8 cellular contexts compared by ENCODE assay signal in the genomic region with DNA sequence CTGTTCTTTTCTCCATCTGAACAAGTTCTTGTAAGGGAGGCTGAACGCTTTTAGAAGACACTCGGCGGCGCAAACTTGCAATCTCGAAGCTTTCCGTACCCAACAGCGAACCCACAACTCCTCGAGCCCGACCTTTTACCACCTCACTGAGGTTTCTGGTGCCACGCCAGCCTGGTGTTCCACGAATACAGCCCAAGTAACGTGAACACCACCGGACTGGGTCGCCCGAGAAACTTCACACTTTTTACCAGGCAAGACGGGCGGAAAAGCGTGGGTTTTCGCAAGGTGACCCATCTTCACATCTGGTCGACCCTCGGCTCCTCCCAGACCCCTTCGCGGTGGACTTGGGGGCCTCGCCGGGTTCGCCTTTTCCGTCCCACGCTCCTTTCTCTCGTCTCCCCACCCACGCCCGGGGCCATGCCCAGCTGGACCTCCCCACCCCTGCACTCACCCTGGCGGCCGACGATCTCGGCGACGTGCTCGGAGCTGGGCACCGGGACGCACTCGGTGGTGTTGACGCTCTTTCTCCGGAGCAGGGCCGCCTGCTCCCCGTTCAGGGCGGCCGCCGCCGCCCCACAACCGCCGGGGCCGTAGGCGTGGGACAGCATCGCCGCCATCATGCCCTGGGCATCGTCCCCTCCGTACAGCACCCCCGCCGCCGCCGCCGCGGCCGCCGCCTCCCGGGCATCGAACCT. TPM values are rescaled to one million over a fixed set of nuclear protein-coding genes. Genes with fewer than 3 reads are reported as not detected.
DNase-seq lines count a peak whose midpoint lies in the region; ATAC-seq and TF ChIP-seq lines count a peak whose summit lies in the region.

No MANE protein-coding gene starts in this region.

- H3K27ac Mint-ChIP-seq in activated CD4-positive, alpha-beta T cell treated with anti-CD3 and anti-CD28 coated beads, Interleukin-2, amount 10 ng/mL, durations not matched to agents 7 days and 5 days, result peak overlapping the region; percentile 96
- H3K27ac Mint-ChIP-seq in memory B cell, result peak overlapping the region; percentile 78

- no peaks in the 10 kb centered on the region for H3K27me3 Mint-ChIP-seq in activated CD4-positive, alpha-beta T cell treated with anti-CD3 and anti-CD28 coated beads, Interleukin-2, amount 10 ng/mL, durations not matched to agents 7 days and 5 days
- H3K27me3 Mint-ChIP-seq in memory B cell, result no peaks in the 10 kb centered on the region

- peak; percentile 0 for ATAC-seq in HG03520 (IDR thresholded peaks at IDR 0.05; ENCODE audit: unreplicated experiment)
- no peak for ATAC-seq in memory B cell (ENCODE audit: low read depth)

- TF ChIP-seq CTCF in dorsolateral prefrontal cortex (IDR thresholded peaks at IDR 0.05 in 54 of 56, conservative IDR thresholded peaks at IDR 0.05 in 2 of 56; ENCODE audit: low read depth in 1 of 56, partially characterized antibody in 56 of 56), result peak in 1 of 56 donors; percentile 4

- H3K4me1 Mint-ChIP-seq in activated CD4-positive, alpha-beta T cell treated with anti-CD3 and anti-CD28 coated beads, Interleukin-2, amount 10 ng/mL, durations not matched to agents 7 days and 5 days, result peaks cover 37% of the 10 kb centered on the region
- peaks cover 36% of the 10 kb centered on the region for H3K4me1 Mint-ChIP-seq in memory B cell

- DNase-seq in DMS 273 (lab: John Stamatoyannopoulos, UW; ENCODE audit: unreplicated experiment) (peak; percentile 73), DMS 273 treated with DMSO at 0.1 percent for 48 hours (lab: John Stamatoyannopoulos, UW) (no peak), dorsolateral prefrontal cortex (peak in 7 of 10 donors; percentile 17 to 56 (median 38)), memory B cell (ENCODE audit: low spot score in 2 of 2) (peak; percentile 27 to 46), NCI-H446 (lab: John Stamatoyannopoulos, UW) (no peak)
- DNase-seq in activated CD4-positive, alpha-beta T cell treated with anti-CD3 and anti-CD28 coated beads, Interleukin-2, amount 10 ng/mL, durations not matched to agents 7 days and 5 days, result peak; percentile 44
- peak; percentile 47 for DNase-seq in stimulated activated CD8-positive, alpha-beta memory T cell treated with anti-CD3 and anti-CD28 coated beads, Interleukin-12 subunit alpha, Interleukin-12 subunit beta, amount 100 ng/mL, for 4 hours (ENCODE audit: low read depth)

- POLR2A ChIA-PET in activated CD4-positive, alpha-beta T cell treated with anti-CD3 and anti-CD28 coated beads, Interleukin-2, amount 10 ng/mL, durations not matched to agents 7 days and 5 days (lab: Charles Lee), result interaction anchor here (0.5 to 0.9 kb wide), 5 partner anchors 61 to 441 kb away, joined by 3 to 5 read pairs (median 3); a partner anchor contains a TSS

- CTCF ChIA-PET in activated CD4-positive, alpha-beta T cell treated with anti-CD3 and anti-CD28 coated beads, Interleukin-2, amount 10 ng/mL, durations not matched to agents 7 days and 5 days (lab: Charles Lee), result interaction anchor here (1.3 to 3.4 kb wide), 4 partner anchors 8 to 35 kb away, joined by 3 to 24 read pairs (median 5); no protein-coding TSS in a partner anchor

- H3K36me3 Mint-ChIP-seq in activated CD4-positive, alpha-beta T cell treated with anti-CD3 and anti-CD28 coated beads, Interleukin-2, amount 10 ng/mL, durations not matched to agents 7 days and 5 days (ENCODE audit: low read depth), result peaks cover 20% of the 10 kb centered on the region
- H3K36me3 Mint-ChIP-seq in memory B cell, result no peaks in the 10 kb centered on the region

- H3K4me3 ChIP-seq in dorsolateral prefrontal cortex, result peak overlapping the region; percentile 68 to 95 (median 84)

- no peaks in the 10 kb centered on the region for H3K27me3 ChIP-seq in dorsolateral prefrontal cortex

- intact Hi-C loops in dorsolateral prefrontal cortex (cut with DNase I), result loop anchor here (2.0 to 10.0 kb wide), 8 partner anchors 84 to 911 kb away; a partner anchor contains a TSS

- peak overlapping the region; percentile 90 for H3K4me3 Mint-ChIP-seq in activated CD4-positive, alpha-beta T cell treated with anti-CD3 and anti-CD28 coated beads, Interleukin-2, amount 10 ng/mL, durations not matched to agents 7 days and 5 days
- peak overlapping the region; percentile 94 for H3K4me3 Mint-ChIP-seq in memory B cell

- no peaks in the 10 kb centered on the region for H3K9me3 Mint-ChIP-seq in activated CD4-positive, alpha-beta T cell treated with anti-CD3 and anti-CD28 coated beads, Interleukin-2, amount 10 ng/mL, durations not matched to agents 7 days and 5 days
- peaks cover 2% of the 10 kb centered on the region for H3K9me3 Mint-ChIP-seq in memory B cell

- peak overlapping the region; percentile 42 to 97 (median 88) for H3K27ac ChIP-seq in dorsolateral prefrontal cortex

RNA-seq across cellular contexts. Expression of a gene that starts 1.2 kb away (rescaled TPM):
- total RNA-seq in activated CD4-positive, alpha-beta T cell treated with anti-CD3 and anti-CD28 coated beads, Interleukin-2, amount 10 ng/mL, durations not matched to agents 7 days and 5 days, result 10 to 100 TPM; 49.6 to 58.2 TPM
- 10 to 100 TPM; 16.1 to 34.8 (median 23.9) TPM for total RNA-seq in dorsolateral prefrontal cortex

Comparison
In these comparisons a context has a peak if more than half of its experiments do, and no peak if none do; other contexts are left out.
1. DNase-seq: peak in DMS 273 (single experiment), activated CD4-positive, alpha-beta T cell treated with anti-CD3 and anti-CD28 coated beads, Interleukin-2, amount 10 ng/mL, durations not matched to agents 7 days and 5 days (single experiment), dorsolateral prefrontal cortex (7 of 10), memory B cell (2 of 2) and stimulated activated CD8-positive, alpha-beta memory T cell treated with anti-CD3 and anti-CD28 coated beads, Interleukin-12 subunit alpha, Interleukin-12 subunit beta, amount 100 ng/mL, for 4 hours (single experiment); none in DMS 273 treated with DMSO at 0.1 percent for 48 hours (single experiment) and NCI-H446 (0 of 2).